30 cellular contexts compared by ENCODE assay signal in genomic region chr3:57570051-57570450, GRCh38. TPM values are rescaled to one million over a fixed set of nuclear protein-coding genes. Genes with fewer than 3 reads are reported as not detected.
"Had no signal": no experiment of that assay in that cellular context is flagged by ENCODE, and none has a peak within 500 bp of the region (broad histone marks: within the 10 kb centered on the region; RNA-seq: fewer than 3 reads in every experiment).

No MANE protein-coding gene starts in this region.

- H3K4me3 ChIP-seq: adrenal gland, body of pancreas, breast epithelium, Peyer's patch, SJSA1 had no signal

- H3K27ac Mint-ChIP-seq: activated CD4-positive, alpha-beta T cell treated with anti-CD3 and anti-CD28 coated beads, Interleukin-2, amount 10 ng/mL, durations not matched to agents 7 days and 5 days; activated CD8-positive, alpha-beta T cell treated with anti-CD3 and anti-CD28 coated beads, Interleukin-2, amount 10 ng/mL, durations not matched to agents 7 days and 5 days; T-helper 1 cell treated with Interleukin-12 subunit alpha and Interleukin-12 subunit beta and Interleukin-4 antibody, amounts not matched to agents 30 μg/mL and 1 μg/mL, for 36 hours; T-helper 2 cell treated with Interferon-gamma antibody and Interleukin-4, amounts not matched to agents 5 μg/mL and 100 μg/mL, for 36 hours had no signal

- H3K4me3 Mint-ChIP-seq: activated CD4-positive, alpha-beta T cell treated with anti-CD3 and anti-CD28 coated beads for 36 hours; activated CD4-positive, alpha-beta T cell treated with anti-CD3 and anti-CD28 coated beads, Interleukin-2, amount 10 ng/mL, durations not matched to agents 7 days and 5 days; activated CD8-positive, alpha-beta T cell treated with anti-CD3 and anti-CD28 coated beads, Interleukin-2, amount 10 ng/mL, durations not matched to agents 7 days and 5 days; activated T-cell treated with anti-CD3 and anti-CD28 coated beads, Interleukin-2, amount 50 U/mL, for 4 hours; T-helper 1 cell treated with Interleukin-12 subunit alpha and Interleukin-12 subunit beta and Interleukin-4 antibody, amounts not matched to agents 30 μg/mL and 1 μg/mL, for 36 hours; T-helper 2 cell treated with Interferon-gamma antibody and Interleukin-4, amounts not matched to agents 5 μg/mL and 100 μg/mL, for 36 hours had no signal

- H3K9me3 Mint-ChIP-seq: activated CD4-positive, alpha-beta T cell treated with anti-CD3 and anti-CD28 coated beads, Interleukin-2, amount 10 ng/mL, durations not matched to agents 7 days and 5 days; activated T-cell treated with anti-CD3 and anti-CD28 coated beads, Interleukin-2, amount 50 U/mL, for 4 hours; T-helper 1 cell treated with Interleukin-12 subunit alpha and Interleukin-12 subunit beta and Interleukin-4 antibody, amounts not matched to agents 30 μg/mL and 1 μg/mL, for 36 hours; T-helper 2 cell treated with Interferon-gamma antibody and Interleukin-4, amounts not matched to agents 5 μg/mL and 100 μg/mL, for 36 hours had no signal

- H3K27me3 Mint-ChIP-seq: activated CD4-positive, alpha-beta T cell treated with anti-CD3 and anti-CD28 coated beads for 36 hours; activated CD4-positive, alpha-beta T cell treated with anti-CD3 and anti-CD28 coated beads, Interleukin-2, amount 10 ng/mL, durations not matched to agents 7 days and 5 days had no signal

- DNase-seq: activated CD4-positive, alpha-beta T cell treated with anti-CD3 and anti-CD28 coated beads for 36 hours; activated CD4-positive, alpha-beta T cell treated with anti-CD3 and anti-CD28 coated beads, Interleukin-2, amount 10 ng/mL, durations not matched to agents 7 days and 5 days; activated CD4-positive, alpha-beta T cell treated with anti-CD3 and anti-CD28 coated beads, Interleukin-2, amount 50 U/mL, for 48 hours; activated CD8-positive, alpha-beta T cell treated with anti-CD3 and anti-CD28 coated beads, Interleukin-2, amount 10 ng/mL, durations not matched to agents 7 days and 5 days; activated effector memory CD4-positive, alpha-beta T cell treated with anti-CD3 and anti-CD28 coated beads, Interleukin-2, amount 50 U/mL, for 16 hours; activated naive CD4-positive, alpha-beta T cell; activated naive CD4-positive, alpha-beta T cell treated with anti-CD3 and anti-CD28 coated beads, Interleukin-2, amount 50 U/mL, for 16 hours; activated T-cell treated with anti-CD3 and anti-CD28 coated beads, Interleukin-2, amount 50 U/mL, for 4 hours; adrenal gland; body of pancreas; cerebellar nuclear complex; Karpas-422; KBM-7; MV-4-11; NCI-H1092; NCI-H1436 treated with DMSO at 0.1 percent for 48 hours; NCI-H1694 treated with DMSO at 0.1 percent for 48 hours; NCI-H2029; NCI-H345; NCI-H524 treated with DMSO at 0.1 percent for 48 hours; PC-3; Peyer's patch; RPMI8226; SHP77 treated with DMSO at 0.1 percent for 48 hours; SK-N-SH had no signal

- ATAC-seq: activated CD4-positive, alpha-beta T cell treated with anti-CD3 and anti-CD28 coated beads for 36 hours; activated CD8-positive, alpha-beta T cell treated with anti-CD3 and anti-CD28 coated beads, Interleukin-2, amount 10 ng/mL, durations not matched to agents 7 days and 5 days; activated T-cell treated with anti-CD3 and anti-CD28 coated beads, Interleukin-2, amount 50 U/mL, for 4 hours; body of pancreas; PC-3 had no signal

- H3K4me2 ChIP-seq: SK-N-SH had no signal

- H3K9me3 ChIP-seq: adrenal gland, body of pancreas, breast epithelium, Peyer's patch, SJSA1, SK-N-SH had no signal

- H3K4me1 ChIP-seq: breast epithelium, Peyer's patch, SJSA1 had no signal

- H3K27me3 ChIP-seq: adrenal gland, body of pancreas, breast epithelium, Peyer's patch, SJSA1 had no signal

- H3K9ac ChIP-seq: SK-N-SH had no signal

- H3K27ac ChIP-seq: adrenal gland, body of pancreas, breast epithelium, Peyer's patch, SJSA1 had no signal

RNA-seq across cellular contexts. Expression of gene DNAH12, which starts 25.9 kb away (rescaled TPM):
- total RNA-seq: activated CD4-positive, alpha-beta T cell treated with anti-CD3 and anti-CD28 coated beads for 36 hours; NCI-H460; SJSA1 had no signal
